In genomic region chr6:110878751-110879539, GRCh38 we compare ENCODE assay signal across 1 cellular context.
TF ChIP-seq lines count a peak whose summit lies in the region.

No MANE protein-coding gene starts in this region.

TF ChIP-seq in GM12878, 131 proteins besides CTCF, POLR2A, EP300 and RAD21 (continued from another document):
- TF ChIP-seq ZBTB11 (CRISPR knock-in tag; IDR thresholded peaks at IDR 0.05) (no peak), ZNF274 (IDR thresholded peaks at IDR 0.05; ENCODE audit: insufficient read depth, insufficient read length) (no peak), RUNX3 (IDR thresholded peaks at IDR 0.05; ENCODE audit: low read length) (0 out of 2 replicates have a peak, but pooled peaks have one; percentile 4), NKRF (conservative IDR thresholded peaks at IDR 0.05) (0 out of 2 replicates have a peak, but pooled peaks have one; percentile 46), EED (IDR thresholded peaks at IDR 0.05; ENCODE audit: low read depth) (0 out of 2 replicates have a peak, but pooled peaks have one; percentile 20), YY1 (IDR thresholded peaks at IDR 0.05; ENCODE audit: low read depth, low read length) (peak; percentile 69; the same call in 1 of the 2 replicates), ZBED1 (IDR thresholded peaks at IDR 0.05; ENCODE audit: borderline replicate concordance) (0 out of 2 replicates have a peak, but pooled peaks have one; percentile 36), IKZF2 (IDR thresholded peaks at IDR 0.05) (no peak), SMC3 (IDR thresholded peaks at IDR 0.05; ENCODE audit: borderline replicate concordance, low read length) (peak; percentile 71; the same call in 1 of the 2 replicates), ZNF384 (IDR thresholded peaks at IDR 0.05; ENCODE audit: borderline replicate concordance, low read depth, low read length) (0 out of 2 replicates have a peak, but pooled peaks have one; percentile 17)
- TF ChIP-seq, protein P1, sequence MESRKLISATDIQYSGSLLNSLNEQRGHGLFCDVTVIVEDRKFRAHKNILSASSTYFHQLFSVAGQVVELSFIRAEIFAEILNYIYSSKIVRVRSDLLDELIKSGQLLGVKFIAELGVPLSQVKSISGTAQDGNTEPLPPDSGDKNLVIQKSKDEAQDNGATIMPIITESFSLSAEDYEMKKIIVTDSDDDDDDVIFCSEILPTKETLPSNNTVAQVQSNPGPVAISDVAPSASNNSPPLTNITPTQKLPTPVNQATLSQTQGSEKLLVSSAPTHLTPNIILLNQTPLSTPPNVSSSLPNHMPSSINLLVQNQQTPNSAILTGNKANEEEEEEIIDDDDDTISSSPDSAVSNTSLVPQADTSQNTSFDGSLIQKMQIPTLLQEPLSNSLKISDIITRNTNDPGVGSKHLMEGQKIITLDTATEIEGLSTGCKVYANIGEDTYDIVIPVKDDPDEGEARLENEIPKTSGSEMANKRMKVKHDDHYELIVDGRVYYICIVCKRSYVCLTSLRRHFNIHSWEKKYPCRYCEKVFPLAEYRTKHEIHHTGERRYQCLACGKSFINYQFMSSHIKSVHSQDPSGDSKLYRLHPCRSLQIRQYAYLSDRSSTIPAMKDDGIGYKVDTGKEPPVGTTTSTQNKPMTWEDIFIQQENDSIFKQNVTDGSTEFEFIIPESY (IDR thresholded peaks at IDR 0.05): peak; percentile 42; the same call in 1 of the 2 replicates
